ENCODE assay signal across 8 cellular contexts in genomic region chr17:78484300-78485159, GRCh38.
A peak's percentile ranks its signal among the peaks of the same experiment; 100 is the strongest.
DNase-seq lines count a peak whose midpoint lies in the region; ATAC-seq and TF ChIP-seq lines count a peak whose summit lies in the region.

No MANE protein-coding gene starts in this region.

- H3K4me1 Mint-ChIP-seq in MCF 10A (ENCODE audit: insufficient read depth, unreplicated experiment) = no peaks in the 10 kb centered on the region

- H3K4me3 ChIP-seq in SK-N-MC (peak overlapping the region; percentile 80), adipocyte (ENCODE audit: low read length) (no peak overlapping the region)

- no peaks in the 10 kb centered on the region for H3K36me3 Mint-ChIP-seq in MCF 10A (ENCODE audit: insufficient read depth, unreplicated experiment)

- TF ChIP-seq CTCF in MCF 10A (IDR thresholded peaks at IDR 0.05; ENCODE audit: unreplicated experiment) = no peak

- BruUV-seq in MCF 10A (replicated peaks; lab: Mats Ljungman, UMichigan) = no TSS peak

- no peak overlapping the region for H3K27ac Mint-ChIP-seq in MCF 10A (ENCODE audit: low read depth, unreplicated experiment)

- no peaks in the 10 kb centered on the region for H3K9me3 Mint-ChIP-seq in MCF 10A (ENCODE audit: unreplicated experiment)

- peak overlapping the region; percentile 71 for H3K9ac ChIP-seq in SK-N-MC (ENCODE audit: insufficient read length)
- no peak overlapping the region for H3K9ac ChIP-seq in adipocyte (ENCODE audit: low read length)

- intact Hi-C loops in MCF 10A (cut with micrococcal nuclease) = no loop called here

- H3K4me3 Mint-ChIP-seq in MCF 10A (ENCODE audit: unreplicated experiment) = no peak overlapping the region

- peaks cover 30% of the 10 kb centered on the region for H3K27me3 Mint-ChIP-seq in MCF 10A (ENCODE audit: insufficient read depth, unreplicated experiment)

- peaks cover 20% of the 10 kb centered on the region for H3K27me3 ChIP-seq in adipocyte (replicated peaks; ENCODE audit: control insufficient read depth, insufficient read depth, low read length)

- H3K27ac ChIP-seq in SK-N-MC = peak overlapping the region; percentile 63; the same call in 1 of the 2 replicates

- no peaks in the 10 kb centered on the region for H3K4me1 ChIP-seq in adipocyte (ENCODE audit: control insufficient read depth, insufficient read depth, low read length)

- in situ Hi-C loops in T47D (cut with HindIII; ENCODE audit: low pct_unique_long_range_greater_than_20kb, low sequenced_read_pairs) (no loop called here), ACHN (cut with HindIII; ENCODE audit: low pct_ligation_motif_present, low pct_unique_long_range_greater_than_20kb, low sequenced_read_pairs) (loop anchor here (25.0 kb wide), 1 partner anchor 228 kb away; no protein-coding TSS in a partner anchor)

- CTCF ChIA-PET in MCF 10A (lab: Yijun Ruan, JAX) = interaction anchor here (0.5 to 1.2 kb wide), 2 partner anchors 13 to 335 kb away, joined by 3 read pairs; no protein-coding TSS in a partner anchor

- POLR2A ChIA-PET in MCF 10A (lab: Yijun Ruan, JAX) = no interaction called here

- ATAC-seq in left lobe of liver = peak; percentile 57
- no peak for ATAC-seq in HG03095 (IDR thresholded peaks at IDR 0.05; ENCODE audit: unreplicated experiment)

- H3K9me3 ChIP-seq in SK-N-MC (ENCODE audit: low read depth, low read length) = no peaks in the 10 kb centered on the region
- no peaks in the 10 kb centered on the region for H3K9me3 ChIP-seq in adipocyte (ENCODE audit: control insufficient read depth, low read length)

- DNase-seq in T47D (ENCODE audit: low read depth in 1 of 2, low spot score in 1 of 2) (peak; percentile 63 to 76), MCF 10A (ENCODE audit: unreplicated experiment) (no peak), SK-N-MC (ENCODE audit: low read depth, low spot score) (no peak), adipocyte (ENCODE audit: low read depth) (peak; percentile 32), left lobe of liver (ENCODE audit: low spot score) (no peak), ACHN (no peak)
- DNase-seq in stimulated activated CD8-positive, alpha-beta memory T cell treated with anti-CD3 and anti-CD28 coated beads, Interleukin-4, amount 100 ng/mL, for 4 hours (ENCODE audit: low read depth in 2 of 2, low spot score in 1 of 2) = peak; percentile 25 to 27

- H3K36me3 ChIP-seq in SK-N-MC (ENCODE audit: insufficient read depth, low read length) = no peaks in the 10 kb centered on the region
- no peaks in the 10 kb centered on the region for H3K36me3 ChIP-seq in adipocyte (ENCODE audit: control insufficient read depth, insufficient read depth, low read length, severe bottlenecking)

Comparison
In these comparisons a context has a peak if more than half of its experiments do, and no peak if none do; other contexts are left out.
1. DNase-seq: peak in T47D (2 of 2), adipocyte (single experiment) and stimulated activated CD8-positive, alpha-beta memory T cell treated with anti-CD3 and anti-CD28 coated beads, Interleukin-4, amount 100 ng/mL, for 4 hours (2 of 2); none in MCF 10A (single experiment), SK-N-MC (single experiment), left lobe of liver (single experiment) and ACHN (single experiment).